ENCODE assay signal across 10 cellular contexts in genomic region chr5:76084496-76085285, GRCh38. TPM values are rescaled to one million over a fixed set of nuclear protein-coding genes. Genes with fewer than 3 reads are reported as not detected.
DNase-seq lines count a peak whose midpoint lies in the region; ATAC-seq, FAIRE-seq and TF ChIP-seq lines count a peak whose summit lies in the region.
"Had no signal": no experiment of that assay in that cellular context is flagged by ENCODE, and none has a peak within 500 bp of the region (broad histone marks: within the 10 kb centered on the region; RNA-seq: fewer than 3 reads in every experiment).

No MANE protein-coding gene starts in this region.

- no peaks in the 10 kb centered on the region for H3K9me3 Mint-ChIP-seq in osteocyte (ENCODE audit: unreplicated experiment)

- H3K27me3 ChIP-seq in colonic mucosa (peaks cover 35% of the 10 kb centered on the region), body of pancreas (peaks cover 0 to 10% of the 10 kb centered on the region in 2 donors)

- H3K4me3 Mint-ChIP-seq in osteocyte (ENCODE audit: unreplicated experiment) = peak overlapping the region; percentile 63

- DNase-seq in GM12892 (ENCODE audit: insufficient read length) = peak; percentile 10
- DNase-seq in NCI-H82 (lab: John Stamatoyannopoulos, UW) = peak; percentile 88
- no peak for DNase-seq in colonic mucosa
- no peak for DNase-seq in osteocyte (ENCODE audit: extremely low spot score, unreplicated experiment)
- DNase-seq in NCI-H2029 treated with DMSO at 0.1 percent for 48 hours (lab: John Stamatoyannopoulos, UW) = no peak
- no peak for DNase-seq in Kasumi-1 (lab: John Stamatoyannopoulos, UW)
- no peak for DNase-seq in body of pancreas

- H3K27ac ChIP-seq in colonic mucosa = no peak overlapping the region
- H3K27ac ChIP-seq in body of pancreas = no peak overlapping the region

- H3K36me3 Mint-ChIP-seq in osteocyte (ENCODE audit: unreplicated experiment) = no peaks in the 10 kb centered on the region

- H3K4me1 Mint-ChIP-seq in osteocyte (ENCODE audit: unreplicated experiment) = peaks cover 27% of the 10 kb centered on the region

- FAIRE-seq in GM12892 (lab: Jason Lieb, UNC) = no peak

- H3K9me3 ChIP-seq in colonic mucosa (no peaks in the 10 kb centered on the region), body of pancreas (no peaks in the 10 kb centered on the region)

- H3K36me3 ChIP-seq in colonic mucosa = no peaks in the 10 kb centered on the region
- no peaks in the 10 kb centered on the region for H3K36me3 ChIP-seq in body of pancreas (replicated peaks in 1 of 2; ENCODE audit: insufficient read depth in 1 of 2, low read depth in 2 of 2)

- 1 to 6% methylated on average over 14 to 51 of the region's 75 CpGs for WGBS in body of pancreas, 2 donors

- ATAC-seq in body of pancreas = no peak
- ATAC-seq: sciatic nerve had no signal

- peaks cover 67% of the 10 kb centered on the region for H3K27me3 Mint-ChIP-seq in osteocyte (ENCODE audit: unreplicated experiment)

- TF ChIP-seq CTCF in colonic mucosa (IDR thresholded peaks at IDR 0.05) (no peak), osteocyte (IDR thresholded peaks at IDR 0.05) (no peak), body of pancreas (IDR thresholded peaks at IDR 0.05) (no peak)

- TF ChIP-seq POLR2A in GM12892 (IDR thresholded peaks at IDR 0.05; ENCODE audit: low read depth, low read length) = no peak
- no peak for TF ChIP-seq POLR2A in body of pancreas (IDR thresholded peaks at IDR 0.05)

- H3K4me1 ChIP-seq in colonic mucosa (no peaks in the 10 kb centered on the region), body of pancreas (peaks cover 28% of the 10 kb centered on the region)

- peak overlapping the region; percentile 35 for H3K4me3 ChIP-seq in colonic mucosa
- H3K4me3 ChIP-seq in body of pancreas = no peak overlapping the region

- no peak overlapping the region for H3K9ac ChIP-seq in colonic mucosa (ENCODE audit: low read depth in 2 of 2, low read length in 2 of 2)

- intact Hi-C loops in colonic mucosa (cut with DNase I) (no loop called here), body of pancreas (cut with DNase I) (no loop called here)

- H3K27ac Mint-ChIP-seq in osteocyte (ENCODE audit: unreplicated experiment) = no peak overlapping the region

RNA-seq across cellular contexts. Expression of gene SV2C, which starts 1.5 kb away (rescaled TPM):
- not detected for polyA plus RNA-seq in GM12892 (2012; ENCODE audit: missing spikeins)
- total RNA-seq in colonic mucosa = under 1 TPM; 0.20 to 0.35 TPM
- total RNA-seq in osteocyte = 0.05 TPM in 1 of 2 replicates, not detected in the other
- total RNA-seq in body of pancreas = under 1 TPM in 1 of 2 donors, not detected in 1; 0.52 TPM
- total RNA-seq: fibroblast of villous mesenchyme, M059J had no signal

Comparison
In these comparisons a context has a peak if more than half of its experiments do, and no peak if none do; other contexts are left out.
1. DNase-seq: peak in GM12892 (single experiment) and NCI-H82 (single experiment); none in colonic mucosa (single experiment), osteocyte (single experiment), NCI-H2029 treated with DMSO at 0.1 percent for 48 hours (single experiment), Kasumi-1 (0 of 2) and body of pancreas (0 of 4).